1 cellular context compared by ENCODE assay signal in the genomic region with DNA sequence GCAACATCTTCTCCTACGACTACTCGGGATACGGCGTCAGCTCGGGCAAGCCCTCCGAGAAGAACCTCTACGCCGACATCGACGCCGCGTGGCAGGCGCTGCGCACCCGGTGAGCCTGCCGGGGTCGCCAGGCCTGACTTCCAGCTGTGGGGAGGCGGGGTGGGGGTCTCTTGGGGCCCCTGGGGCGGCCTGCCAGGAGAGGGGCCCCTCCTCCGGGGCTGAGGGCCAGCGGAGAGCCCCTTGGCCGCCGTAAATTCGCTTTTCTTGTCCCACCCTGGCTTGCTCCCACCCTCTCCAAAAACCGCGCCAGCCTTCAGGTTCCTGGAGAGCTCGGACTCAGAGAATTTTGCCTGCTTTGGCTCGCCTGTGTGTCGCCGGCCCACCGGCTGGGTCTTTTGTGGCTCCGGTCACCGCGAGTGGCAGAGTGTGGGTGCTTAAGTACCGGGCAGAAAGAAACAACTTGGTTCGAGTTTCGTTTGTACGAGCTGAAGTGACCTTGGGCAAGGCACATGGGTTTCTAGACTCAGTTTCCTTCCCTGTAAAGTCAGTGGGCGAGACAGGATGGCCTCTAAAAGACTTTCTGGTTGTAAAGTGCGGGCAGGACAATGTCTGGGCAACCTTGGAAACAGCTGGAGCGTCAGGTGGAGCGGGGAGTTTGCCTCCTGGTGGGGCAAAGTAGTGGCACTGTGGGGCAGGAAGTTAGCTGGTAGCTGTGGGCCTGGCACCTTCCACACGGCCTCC.
TF ChIP-seq lines count a peak whose summit lies in the region.

No MANE protein-coding gene starts in this region.

TF ChIP-seq in HepG2, 621 proteins besides CTCF, POLR2A, EP300 and RAD21 (continued from another document):
- TF ChIP-seq ZNF704 (CRISPR knock-in tag; IDR thresholded peaks at IDR 0.05; ENCODE audit: borderline replicate concordance), result no peak
- TF ChIP-seq SMARCE1 (IDR thresholded peaks at IDR 0.05; ENCODE audit: borderline replicate concordance), result no peak
- TF ChIP-seq CBX5 (CRISPR knock-in tag; IDR thresholded peaks at IDR 0.05; ENCODE audit: borderline replicate concordance), result no peak
- TF ChIP-seq GZF1 (CRISPR knock-in tag; IDR thresholded peaks at IDR 0.05), result no peak
- no peak for TF ChIP-seq BRCA1 (CRISPR knock-in tag; IDR thresholded peaks at IDR 0.05)
- peak; percentile 18; the same call in 1 of the 2 replicates for TF ChIP-seq PHF21A (CRISPR knock-in tag; IDR thresholded peaks at IDR 0.05)
- no peak for TF ChIP-seq ZNF850 (CRISPR knock-in tag; conservative IDR thresholded peaks at IDR 0.05)
- TF ChIP-seq GTF3A (CRISPR knock-in tag; conservative IDR thresholded peaks at IDR 0.05), result no peak
- TF ChIP-seq, protein P1, sequence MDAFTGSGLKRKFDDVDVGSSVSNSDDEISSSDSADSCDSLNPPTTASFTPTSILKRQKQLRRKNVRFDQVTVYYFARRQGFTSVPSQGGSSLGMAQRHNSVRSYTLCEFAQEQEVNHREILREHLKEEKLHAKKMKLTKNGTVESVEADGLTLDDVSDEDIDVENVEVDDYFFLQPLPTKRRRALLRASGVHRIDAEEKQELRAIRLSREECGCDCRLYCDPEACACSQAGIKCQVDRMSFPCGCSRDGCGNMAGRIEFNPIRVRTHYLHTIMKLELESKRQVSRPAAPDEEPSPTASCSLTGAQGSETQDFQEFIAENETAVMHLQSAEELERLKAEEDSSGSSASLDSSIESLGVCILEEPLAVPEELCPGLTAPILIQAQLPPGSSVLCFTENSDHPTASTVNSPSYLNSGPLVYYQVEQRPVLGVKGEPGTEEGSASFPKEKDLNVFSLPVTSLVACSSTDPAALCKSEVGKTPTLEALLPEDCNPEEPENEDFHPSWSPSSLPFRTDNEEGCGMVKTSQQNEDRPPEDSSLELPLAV (CRISPR knock-in tag; conservative IDR thresholded peaks at IDR 0.05; ENCODE audit: low read depth), result no peak
